ENCODE assay signal across 8 cellular contexts in genomic region chr19:38718747-38719543, GRCh38. TPM values are rescaled to one million over a fixed set of nuclear protein-coding genes. Genes with fewer than 3 reads are reported as not detected.
DNase-seq lines count a peak whose midpoint lies in the region; ATAC-seq and TF ChIP-seq lines count a peak whose summit lies in the region.

No MANE protein-coding gene starts in this region.

- H3K27me3 ChIP-seq in CD4-positive, alpha-beta T cell (ENCODE audit: control insufficient read depth, insufficient read depth, low read length): no peaks in the 10 kb centered on the region

- peaks cover 92% of the 10 kb centered on the region for H3K36me3 Mint-ChIP-seq in MCF 10A (ENCODE audit: insufficient read depth, unreplicated experiment)
- peaks cover 54% of the 10 kb centered on the region for H3K36me3 Mint-ChIP-seq in stimulated activated memory B cell treated with anti-CD40 and anti-IgM and Interleukin-4, amounts not matched to agents 10 μg/mL and 1 μg/mL and 100 μg/mL, for 72 hours
- H3K36me3 Mint-ChIP-seq in CD4-positive, alpha-beta T cell (ENCODE audit: low read depth): peaks cover 28% of the 10 kb centered on the region

- H3K27me3 Mint-ChIP-seq in MCF 10A (ENCODE audit: insufficient read depth, unreplicated experiment): no peaks in the 10 kb centered on the region
- no peaks in the 10 kb centered on the region for H3K27me3 Mint-ChIP-seq in stimulated activated memory B cell treated with anti-CD40 and anti-IgM and Interleukin-4, amounts not matched to agents 10 μg/mL and 1 μg/mL and 100 μg/mL, for 72 hours
- H3K27me3 Mint-ChIP-seq in CD4-positive, alpha-beta T cell: no peaks in the 10 kb centered on the region

- POLR2A ChIA-PET in MCF 10A (lab: Yijun Ruan, JAX): interaction anchor here (0.6 to 2.3 kb wide), 8 partner anchors 8 to 787 kb away, joined by 3 to 10 read pairs (median 4); partner anchors contain the start of genes MRPS12 and SARS2
- POLR2A ChIA-PET in CD4-positive, alpha-beta T cell (lab: Charles Lee): no interaction called here

- peak; percentile 31 for TF ChIP-seq CTCF in MCF 10A (IDR thresholded peaks at IDR 0.05; ENCODE audit: unreplicated experiment)
- TF ChIP-seq CTCF in CD4-positive, alpha-beta T cell (IDR thresholded peaks at IDR 0.05): no peak

- CTCF ChIA-PET in MCF 10A (lab: Yijun Ruan, JAX): interaction anchor here (0.6 to 1.5 kb wide), 4 partner anchors 8 to 1165 kb away, joined by 3 to 9 read pairs (median 3); no protein-coding TSS in a partner anchor
- CTCF ChIA-PET in CD4-positive, alpha-beta T cell (lab: Charles Lee): interaction anchor here (1.8 kb wide), 1 partner anchor 84 kb away, joined by 4 read pairs; no protein-coding TSS in a partner anchor

- peak; percentile 42 for DNase-seq in HK-2 (ENCODE audit: unreplicated experiment)
- no peak for DNase-seq in MCF 10A (ENCODE audit: unreplicated experiment)
- DNase-seq in islet precursor cell: peak; percentile 85
- no peak for DNase-seq in NOMO-1 treated with dmso at 0.1 percent for 144 hours (lab: John Stamatoyannopoulos, UW; ENCODE audit: unreplicated experiment)
- DNase-seq in CD4-positive, alpha-beta T cell: no peak

- H3K27ac ChIP-seq in CD4-positive, alpha-beta T cell (ENCODE audit: low read depth, low read length): no peak overlapping the region

- no peak for ATAC-seq in stimulated activated memory B cell treated with anti-CD40 and anti-IgM and Interleukin-4, amounts not matched to agents 10 μg/mL and 1 μg/mL and 100 μg/mL, for 72 hours
- ATAC-seq in GM21526 (IDR thresholded peaks at IDR 0.05; ENCODE audit: low FRiP score, unreplicated experiment): no peak
- ATAC-seq in HG03039 (IDR thresholded peaks at IDR 0.05; ENCODE audit: unreplicated experiment): no peak
- ATAC-seq in CD4-positive, alpha-beta T cell (ENCODE audit: poor library complexity): no peak

- no peaks in the 10 kb centered on the region for H3K9me3 ChIP-seq in CD4-positive, alpha-beta T cell (ENCODE audit: control insufficient read depth, low read length)

- peak overlapping the region; percentile 43 for H3K4me3 Mint-ChIP-seq in MCF 10A (ENCODE audit: unreplicated experiment)
- no peak overlapping the region for H3K4me3 Mint-ChIP-seq in stimulated activated memory B cell treated with anti-CD40 and anti-IgM and Interleukin-4, amounts not matched to agents 10 μg/mL and 1 μg/mL and 100 μg/mL, for 72 hours
- H3K4me3 Mint-ChIP-seq in CD4-positive, alpha-beta T cell: no peak overlapping the region

- H3K9me3 Mint-ChIP-seq in MCF 10A (ENCODE audit: unreplicated experiment): no peaks in the 10 kb centered on the region
- H3K9me3 Mint-ChIP-seq in stimulated activated memory B cell treated with anti-CD40 and anti-IgM and Interleukin-4, amounts not matched to agents 10 μg/mL and 1 μg/mL and 100 μg/mL, for 72 hours: no peaks in the 10 kb centered on the region
- H3K9me3 Mint-ChIP-seq in CD4-positive, alpha-beta T cell: no peaks in the 10 kb centered on the region

- intact Hi-C loops in MCF 10A (cut with micrococcal nuclease): loop anchor here (2.0 to 10.0 kb wide), 2 partner anchors 70 to 164 kb away; no protein-coding TSS in a partner anchor
- intact Hi-C loops in CD4-positive, alpha-beta T cell (cut with DNase I, micrococcal nuclease): loop anchor here in 1 of 2 experiments (5.0 kb wide), 1 partner anchor 42 kb away; no protein-coding TSS in a partner anchor

- no TSS peak for BruUV-seq in MCF 10A (replicated peaks; lab: Mats Ljungman, UMichigan)

- peaks cover 13% of the 10 kb centered on the region for H3K4me1 Mint-ChIP-seq in MCF 10A (ENCODE audit: insufficient read depth, unreplicated experiment)
- H3K4me1 Mint-ChIP-seq in stimulated activated memory B cell treated with anti-CD40 and anti-IgM and Interleukin-4, amounts not matched to agents 10 μg/mL and 1 μg/mL and 100 μg/mL, for 72 hours: peaks cover 10% of the 10 kb centered on the region
- H3K4me1 Mint-ChIP-seq in CD4-positive, alpha-beta T cell (ENCODE audit: low read depth): no peaks in the 10 kb centered on the region

- H3K27ac Mint-ChIP-seq in MCF 10A (ENCODE audit: low read depth, unreplicated experiment): peak overlapping the region; percentile 75
- peak overlapping the region; percentile 62 for H3K27ac Mint-ChIP-seq in stimulated activated memory B cell treated with anti-CD40 and anti-IgM and Interleukin-4, amounts not matched to agents 10 μg/mL and 1 μg/mL and 100 μg/mL, for 72 hours
- H3K27ac Mint-ChIP-seq in CD4-positive, alpha-beta T cell: no peak overlapping the region

RNA-seq across cellular contexts. Expression of gene CAPN12, which starts 25.3 kb away (rescaled TPM):
- total RNA-seq in MCF 10A (2022): not detected in 2 replicates
- total RNA-seq in CD4-positive, alpha-beta T cell: 1 to 10 TPM; 1.6 to 2.0 TPM

RNA-seq across cellular contexts. Expression of gene LGALS7, which starts 54.4 kb away (rescaled TPM):
- total RNA-seq in MCF 10A (2022): 1.1 TPM in 1 of 2 replicates, not detected in the other
- not detected for total RNA-seq in CD4-positive, alpha-beta T cell

Comparison
In these comparisons a context has a peak if more than half of its experiments do, and no peak if none do; other contexts are left out.
1. DNase-seq: peak in HK-2 (single experiment) and islet precursor cell (single experiment); none in MCF 10A (single experiment), NOMO-1 treated with dmso at 0.1 percent for 144 hours (single experiment) and CD4-positive, alpha-beta T cell (0 of 10).